In genomic region chr7:105678811-105679495, GRCh38 we compare ENCODE assay signal across 8 cellular contexts.
DNase-seq lines count a peak whose midpoint lies in the region; ATAC-seq and TF ChIP-seq lines count a peak whose summit lies in the region.

No MANE protein-coding gene starts in this region.

- H4K20me1 ChIP-seq in DOHH2 (ENCODE audit: control insufficient read depth, insufficient read depth, low read depth, low read length), result no peaks in the 10 kb centered on the region

- H3K27ac ChIP-seq in DOHH2 (ENCODE audit: low read depth, low read length), result peak overlapping the region; percentile 21; the same call in 1 of the 2 replicates

- H3K36me3 ChIP-seq in DOHH2 (ENCODE audit: control insufficient read depth, low read length), result peaks cover 6% of the 10 kb centered on the region

- H3K27me3 Mint-ChIP-seq in T-cell, result no peaks in the 10 kb centered on the region
- H3K27me3 Mint-ChIP-seq in natural killer cell treated with Interleukin-12 subunit alpha and Interleukin-12 subunit beta and Interleukin-15 and Interleukin-18, amount 100 ng/mL, for 72 hours, result no peaks in the 10 kb centered on the region

- no peaks in the 10 kb centered on the region for H3K9me2 ChIP-seq in DOHH2 (replicated peaks; ENCODE audit: control insufficient read depth, low read length)

- peaks cover 14% of the 10 kb centered on the region for H3K79me2 ChIP-seq in DOHH2 (ENCODE audit: control insufficient read depth, low read length)

- peak overlapping the region; percentile 76 to 86 (median 82) for H3K4me3 Mint-ChIP-seq in T-cell
- peak overlapping the region; percentile 84 for H3K4me3 Mint-ChIP-seq in natural killer cell treated with Interleukin-12 subunit alpha and Interleukin-12 subunit beta and Interleukin-15 and Interleukin-18, amount 100 ng/mL, for 72 hours

- peak overlapping the region; percentile 78 for H3K4me2 ChIP-seq in DOHH2 (ENCODE audit: low read length)

- peak; percentile 65 for TF ChIP-seq POLR2A in erythroblast (IDR thresholded peaks at IDR 0.05; ENCODE audit: low read length)

- H3F3A ChIP-seq in DOHH2 (ENCODE audit: control insufficient read depth, insufficient read depth), result no peaks in the 10 kb centered on the region; the same call in 1 of the 2 replicates

- H3K9me3 ChIP-seq in DOHH2 (ENCODE audit: control insufficient read depth, insufficient read depth, low read length), result no peaks in the 10 kb centered on the region

- peaks cover 37% of the 10 kb centered on the region for H3K4me1 ChIP-seq in DOHH2 (ENCODE audit: control insufficient read depth, low read length)

- no peaks in the 10 kb centered on the region for H3K27me3 ChIP-seq in DOHH2 (ENCODE audit: control insufficient read depth, low read length)

- POLR2A ChIA-PET in T-cell (lab: Charles Lee), result no interaction called here

- peak; percentile 76 for DNase-seq in HCEC 1CT
- peak in 4 of 34 experiments; percentile 14 to 23 (median 18) for DNase-seq in T-cell
- DNase-seq in erythroblast (lab: John Stamatoyannopoulos, UW), result peak; percentile 67 to 68
- peak; percentile 59 for DNase-seq in natural killer cell treated with Interleukin-12 subunit alpha and Interleukin-12 subunit beta and Interleukin-15 and Interleukin-18, amount 100 ng/mL, for 72 hours (ENCODE audit: low spot score)
- DNase-seq in HPDE6-E6E7 (ENCODE audit: extremely low spot score), result no peak

- H3K9me3 Mint-ChIP-seq in T-cell, result no peaks in the 10 kb centered on the region
- no peaks in the 10 kb centered on the region for H3K9me3 Mint-ChIP-seq in natural killer cell treated with Interleukin-12 subunit alpha and Interleukin-12 subunit beta and Interleukin-15 and Interleukin-18, amount 100 ng/mL, for 72 hours

- H3K27ac Mint-ChIP-seq in T-cell, result peak overlapping the region; percentile 94 to 96
- H3K27ac Mint-ChIP-seq in natural killer cell treated with Interleukin-12 subunit alpha and Interleukin-12 subunit beta and Interleukin-15 and Interleukin-18, amount 100 ng/mL, for 72 hours, result peak overlapping the region; percentile 83 to 88

- CTCF ChIA-PET in T-cell (lab: Charles Lee), result interaction anchor here (1.0 to 1.9 kb wide), 2 partner anchors 10 to 198 kb away, joined by 3 to 5 read pairs; no protein-coding TSS in a partner anchor

- TF ChIP-seq CTCF in DOHH2 (IDR thresholded peaks at IDR 0.05; ENCODE audit: low read depth, low read length, poor library complexity, severe bottlenecking), result no peak

- peak overlapping the region; percentile 80 for H3K4me3 ChIP-seq in DOHH2 (ENCODE audit: low read length)

- peaks cover 27% of the 10 kb centered on the region for H3K36me3 Mint-ChIP-seq in T-cell
- no peaks in the 10 kb centered on the region for H3K36me3 Mint-ChIP-seq in natural killer cell treated with Interleukin-12 subunit alpha and Interleukin-12 subunit beta and Interleukin-15 and Interleukin-18, amount 100 ng/mL, for 72 hours

- ATAC-seq in T-cell (replicated peaks in 1 of 4), result peak in 1 of 4 experiments; percentile 18
- ATAC-seq in natural killer cell treated with Interleukin-12 subunit alpha and Interleukin-12 subunit beta and Interleukin-15 and Interleukin-18, amount 100 ng/mL, for 72 hours, result no peak
- no peak for ATAC-seq in GM19023 (IDR thresholded peaks at IDR 0.05; ENCODE audit: unreplicated experiment)
- ATAC-seq in GM18519 (IDR thresholded peaks at IDR 0.05; ENCODE audit: low FRiP score, unreplicated experiment), result no peak

- peaks cover 81 to 85% (median 83%) of the 10 kb centered on the region in 3 donors for H3K4me1 Mint-ChIP-seq in T-cell
- H3K4me1 Mint-ChIP-seq in natural killer cell treated with Interleukin-12 subunit alpha and Interleukin-12 subunit beta and Interleukin-15 and Interleukin-18, amount 100 ng/mL, for 72 hours (ENCODE audit: low read depth in 2 of 2), result peaks cover 43 to 44% of the 10 kb centered on the region in 2 donors
